In genomic region chr7:47104206-47104549, GRCh38 we compare ENCODE assay signal across 1 cellular context.
TF ChIP-seq lines count a peak whose summit lies in the region.

No MANE protein-coding gene starts in this region.

TF ChIP-seq in H1, 55 proteins besides CTCF, POLR2A, EP300 and RAD21:
- TF ChIP-seq MAX (IDR thresholded peaks at IDR 0.05), result 0 out of 2 replicates have a peak, but pooled peaks have one; percentile 41
- no peak for TF ChIP-seq TAF1 (IDR thresholded peaks at IDR 0.05; ENCODE audit: low read depth, low read length)
- peak; percentile 34; the same call in 1 of the 2 replicates for TF ChIP-seq E2F6 (IDR thresholded peaks at IDR 0.05)
